ENCODE assay signal across 8 cellular contexts in genomic region chr3:130179353-130179965, GRCh38.
DNase-seq lines count a peak whose midpoint lies in the region; ATAC-seq and TF ChIP-seq lines count a peak whose summit lies in the region.
"Not testable (repeated sequence)": the region's sequence is repeated elsewhere in the genome, so short reads cannot be mapped to it uniquely, and the experiment has no call there.

No MANE protein-coding gene starts in this region.

- peak overlapping the region; percentile 18; the same call in 1 of the 2 replicates for H3K4me3 ChIP-seq in WI38 (ENCODE audit: low read depth, low read length)
- peak overlapping the region in 4 of 7 experiments; percentile 6 to 24 (median 12) for H3K4me3 ChIP-seq in skin epidermis
- peak overlapping the region; percentile 30 to 71 (median 50) for H3K4me3 ChIP-seq in subcutaneous abdominal adipose tissue (ENCODE audit: low read depth in 1 of 5, low read length in 5 of 5)

- not testable (repeated sequence) for H3K27me3 ChIP-seq in subcutaneous abdominal adipose tissue (ENCODE audit: control insufficient read depth in 5 of 5, insufficient read depth in 4 of 5, low read length in 5 of 5)

- H3K4me1 Mint-ChIP-seq in endothelial cell (ENCODE audit: unreplicated experiment), result peaks cover 54% of the 10 kb centered on the region
- peaks cover 15% of the 10 kb centered on the region for H3K4me1 Mint-ChIP-seq in memory B cell

- H3K36me3 ChIP-seq in subcutaneous abdominal adipose tissue (ENCODE audit: control insufficient read depth in 5 of 5, insufficient read depth in 5 of 5, low read length in 5 of 5), result not testable (repeated sequence)

- H3K27ac Mint-ChIP-seq in endothelial cell (ENCODE audit: unreplicated experiment), result peak overlapping the region; percentile 93
- peak overlapping the region; percentile 89 for H3K27ac Mint-ChIP-seq in memory B cell

- TF ChIP-seq CTCF in WI38 (IDR thresholded peaks at IDR 0.05; ENCODE audit: low read depth, low read length); endothelial cell (IDR thresholded peaks at IDR 0.05; ENCODE audit: unreplicated experiment): not testable (repeated sequence)

- DNase-seq in DMS53 (lab: John Stamatoyannopoulos, UW), result peak; percentile 66
- peak; percentile 66 for DNase-seq in MV-4-11 (lab: John Stamatoyannopoulos, UW)
- DNase-seq in activated naive CD4-positive, alpha-beta T cell treated with Interleukin-2 at 50 U/mL for 16 hours, result peak; percentile 35
- peak; percentile 24 for DNase-seq in endothelial cell (ENCODE audit: low spot score)
- DNase-seq in memory B cell (ENCODE audit: low spot score in 2 of 2), result peak; percentile 24 to 34

- H3K9me3 Mint-ChIP-seq in endothelial cell (ENCODE audit: unreplicated experiment); memory B cell: not testable (repeated sequence)

- H3K27me3 Mint-ChIP-seq in endothelial cell (ENCODE audit: unreplicated experiment); memory B cell: not testable (repeated sequence)

- not testable (repeated sequence) for H3K9me3 ChIP-seq in subcutaneous abdominal adipose tissue (ENCODE audit: control insufficient read depth in 5 of 5, low read length in 5 of 5)

- H3K4me1 ChIP-seq in subcutaneous abdominal adipose tissue (ENCODE audit: control insufficient read depth in 5 of 5, insufficient read depth in 5 of 5, low read length in 5 of 5), result not testable (repeated sequence)

- not testable (repeated sequence) for H3K9ac ChIP-seq in subcutaneous abdominal adipose tissue (ENCODE audit: low read length in 5 of 5)

- not testable (repeated sequence) for ATAC-seq in memory B cell (ENCODE audit: low read depth)

- H3K4me3 Mint-ChIP-seq in endothelial cell (ENCODE audit: unreplicated experiment), result not testable (repeated sequence)
- peak overlapping the region; percentile 66 for H3K4me3 Mint-ChIP-seq in memory B cell

- H3K36me3 Mint-ChIP-seq in endothelial cell (ENCODE audit: low read depth, unreplicated experiment); memory B cell: not testable (repeated sequence)

- peak overlapping the region in 12 of 21 experiments; percentile 4 to 80 (median 44) for H3K27ac ChIP-seq in skin epidermis
- H3K27ac ChIP-seq in subcutaneous abdominal adipose tissue (ENCODE audit: low read depth, low read length), result not testable (repeated sequence)
